9 cellular contexts compared by ENCODE assay signal in the genomic region with DNA sequence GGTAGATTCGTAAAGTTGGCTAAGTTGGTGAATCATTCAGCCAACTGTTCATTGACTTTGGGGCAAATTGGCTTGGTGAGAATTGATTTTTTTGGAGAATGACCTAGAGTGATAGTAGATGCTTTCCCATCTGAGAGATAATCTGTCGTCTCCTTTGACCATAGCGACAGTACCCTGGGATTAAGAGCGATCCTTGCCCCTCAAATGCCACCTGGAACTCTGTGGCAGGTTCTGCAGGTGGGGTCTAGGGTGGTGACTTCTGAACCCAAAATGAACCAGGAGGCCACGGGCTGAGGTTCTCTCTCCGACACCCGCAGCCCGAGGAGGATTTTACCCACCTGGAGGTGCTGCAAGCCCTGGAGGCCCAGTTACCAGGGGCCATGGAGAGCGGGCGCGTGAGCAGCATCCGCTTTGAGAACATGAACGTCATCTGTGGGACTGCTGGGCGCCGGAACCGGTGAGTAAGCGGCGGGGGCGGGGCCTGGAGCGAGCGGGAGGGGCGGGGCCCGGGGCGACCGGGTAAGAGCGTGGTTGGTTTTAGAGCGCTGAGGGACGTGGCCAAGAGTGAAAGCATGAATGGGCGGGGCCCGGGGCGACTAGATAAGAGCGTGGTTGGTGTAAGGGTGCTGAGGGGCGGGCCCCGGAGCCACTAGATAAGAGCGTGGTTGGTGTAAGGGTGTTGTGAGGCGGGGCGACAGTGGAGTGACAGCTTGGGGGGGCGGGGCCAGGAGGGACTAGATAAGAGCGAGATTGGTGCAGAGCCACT. TPM values are rescaled to one million over a fixed set of nuclear protein-coding genes. Genes with fewer than 3 reads are reported as not detected.
DNase-seq lines count a peak whose midpoint lies in the region.
"Had no signal": no experiment of that assay in that cellular context is flagged by ENCODE, and none has a peak within 500 bp of the region (broad histone marks: within the 10 kb centered on the region; RNA-seq: fewer than 3 reads in every experiment).

No MANE protein-coding gene starts in this region.

- H3K4me3 ChIP-seq in HUES48 (ENCODE audit: low read depth, low read length) = peak overlapping the region; percentile 81

- DNase-seq in EH (ENCODE audit: low read depth) (peak; percentile 100), SK-N-DZ (ENCODE audit: low spot score) (peak; percentile 98), foreskin melanocyte (peak; percentile 84), non-pigmented ciliary epithelial cell (ENCODE audit: low read depth) (peak; percentile 90), stromal cell of bone marrow (ENCODE audit: low read depth) (peak; percentile 87), COR-L47 (lab: John Stamatoyannopoulos, UW) (no peak)
- DNase-seq in activated naive CD4-positive, alpha-beta T cell treated with Interleukin-2 at 50 U/mL for 16 hours = peak; percentile 78

- H3K9me3 ChIP-seq in HUES48 (ENCODE audit: control insufficient read depth, insufficient read depth, low read length) = no peaks in the 10 kb centered on the region

- H3K27ac ChIP-seq in HUES48 (ENCODE audit: low read depth, low read length) = peak overlapping the region; percentile 92

- H3K27me3 ChIP-seq in HUES48 (ENCODE audit: control insufficient read depth, insufficient read depth, low read length) = no peaks in the 10 kb centered on the region

- H3K4me1 ChIP-seq in HUES48 (ENCODE audit: control insufficient read depth, insufficient read depth, low read length) = peaks cover 8% of the 10 kb centered on the region

- no peaks in the 10 kb centered on the region for H3K36me3 ChIP-seq in HUES48 (ENCODE audit: control insufficient read depth, insufficient read depth, low read length)

- peak overlapping the region; percentile 49 for H3K9ac ChIP-seq in HUES48 (ENCODE audit: low read depth, low read length)

RNA-seq across cellular contexts. Expression of a gene that starts 8.6 kb away (rescaled TPM):
- polyA plus RNA-seq in SK-N-DZ (2014; cell fraction: cytosol; rRNA removed) = 1.4 and 2.1 TPM in 2 replicates
- 1.1 TPM in 1 of 2 replicates, not detected in the other for polyA plus RNA-seq in SK-N-DZ (2014; cell fraction: nucleus; rRNA removed)
- polyA plus RNA-seq: liver had no signal

RNA-seq across cellular contexts. Expression of a gene that starts 18.2 kb away (rescaled TPM):
- 0.33 and 0.64 TPM in 2 replicates for polyA plus RNA-seq in SK-N-DZ (2014; cell fraction: cytosol; rRNA removed)
- polyA plus RNA-seq in SK-N-DZ (2014; cell fraction: nucleus; rRNA removed) = 0.43 and 0.59 TPM in 2 replicates
- polyA plus RNA-seq: liver had no signal
